18 cellular contexts compared by ENCODE assay signal in genomic region chr9:129655142-129655541, GRCh38. TPM values are rescaled to one million over a fixed set of nuclear protein-coding genes. Genes with fewer than 3 reads are reported as not detected.
DNase-seq lines count a peak whose midpoint lies in the region; ATAC-seq and TF ChIP-seq lines count a peak whose summit lies in the region.
"Had no signal": no experiment of that assay in that cellular context is flagged by ENCODE, and none has a peak within 500 bp of the region (broad histone marks: within the 10 kb centered on the region; RNA-seq: fewer than 3 reads in every experiment).

No MANE protein-coding gene starts in this region.

- intact Hi-C loops in Right ventricle myocardium inferior (cut with DNase I): no loop called here
- intact Hi-C loops in cardiac septum (cut with DNase I): no loop called here

- no peak overlapping the region for H3K27ac ChIP-seq in brain microvascular endothelial cell
- H3K27ac ChIP-seq: 22Rv1 had no signal

- peaks cover 11% of the 10 kb centered on the region for H3K4me1 Mint-ChIP-seq in neural crest cell
- H3K4me1 Mint-ChIP-seq: IgD-negative memory B cell had no signal

- no peaks in the 10 kb centered on the region for H3K36me3 ChIP-seq in brain microvascular endothelial cell (replicated peaks)

- H3K27ac Mint-ChIP-seq in neural crest cell (ENCODE audit: unreplicated experiment): peak overlapping the region; percentile 50
- H3K27ac Mint-ChIP-seq: CD8-positive, alpha-beta T cell; H9 had no signal

- no peak overlapping the region for H3K4me3 Mint-ChIP-seq in neural crest cell
- H3K4me3 Mint-ChIP-seq: CD8-positive, alpha-beta T cell; H9; IgD-negative memory B cell had no signal

- no peaks in the 10 kb centered on the region for H3K27me3 Mint-ChIP-seq in neural crest cell (ENCODE audit: low read depth)
- H3K27me3 Mint-ChIP-seq: IgD-negative memory B cell had no signal

- in situ Hi-C loops in brain microvascular endothelial cell (cut with HindIII; ENCODE audit: low pct_ligation_motif_present, low sequenced_read_pairs): no loop called here

- ATAC-seq in Right ventricle myocardium inferior: no peak
- no peak for ATAC-seq in HG03439 (IDR thresholded peaks at IDR 0.05; ENCODE audit: unreplicated experiment)
- ATAC-seq: A549; CD8-positive, alpha-beta T cell had no signal

- peak; percentile 42 for DNase-seq in Right ventricle myocardium inferior (ENCODE audit: missing footprints)
- no peak for DNase-seq in cardiac septum (ENCODE audit: low spot score)
- peak; percentile 37 for DNase-seq in kidney tubule cell (ENCODE audit: low spot score)
- no peak for DNase-seq in neural crest cell (ENCODE audit: low read depth, low spot score)
- no peak for DNase-seq in activated CD4-positive, alpha-beta T cell treated with anti-CD3 and anti-CD28 coated beads for 1 hour
- DNase-seq in brain microvascular endothelial cell: no peak
- DNase-seq in SIG-M5 treated with dmso at 0.1 percent for 504 hours (lab: John Stamatoyannopoulos, UW; ENCODE audit: unreplicated experiment): no peak
- DNase-seq: AML-193; Calu3; CD8-positive, alpha-beta T cell; DMS 273 treated with DMSO at 0.1 percent for 48 hours; DMS53; H9 had no signal

- no peaks in the 10 kb centered on the region for H3K36me3 Mint-ChIP-seq in neural crest cell (ENCODE audit: low read depth)
- H3K36me3 Mint-ChIP-seq: CD8-positive, alpha-beta T cell; IgD-negative memory B cell had no signal

- no peaks in the 10 kb centered on the region for H3K27me3 ChIP-seq in brain microvascular endothelial cell (replicated peaks)

- TF ChIP-seq CTCF in neural crest cell (conservative IDR thresholded peaks at IDR 0.05) (no peak), brain microvascular endothelial cell (IDR thresholded peaks at IDR 0.05; ENCODE audit: low read depth, low read length, missing control alignments) (no peak)

- no peak overlapping the region for H3K4me3 ChIP-seq in brain microvascular endothelial cell (ENCODE audit: low read depth, low read length)
- H3K4me3 ChIP-seq: A549 had no signal

- no peaks in the 10 kb centered on the region for H3K9me3 Mint-ChIP-seq in neural crest cell
- H3K9me3 Mint-ChIP-seq: CD8-positive, alpha-beta T cell; H9; IgD-negative memory B cell had no signal

RNA-seq across cellular contexts. Expression of gene PRRX2, which starts 10.3 kb away (rescaled TPM):
- total RNA-seq in Right ventricle myocardium inferior (0.54 TPM), cardiac septum (4.4 TPM), neural crest cell (0.65 and 0.68 TPM in 2 replicates)
- total RNA-seq: Calu3; CD8-positive, alpha-beta T cell had no signal

RNA-seq across cellular contexts. Expression of gene ASB6, which starts 13.2 kb away (rescaled TPM):
- total RNA-seq in Right ventricle myocardium inferior (9.3 TPM), cardiac septum (10.2 TPM), neural crest cell (20.9 and 21.9 TPM in 2 replicates)

RNA-seq across cellular contexts. Expression of gene NTMT1, which starts 29.2 kb away (rescaled TPM):
- total RNA-seq in Right ventricle myocardium inferior: 72.1 TPM
- 49.5 TPM for total RNA-seq in cardiac septum
- total RNA-seq in neural crest cell: 50.9 and 51.8 TPM in 2 replicates

RNA-seq across cellular contexts. Expression of gene C9orf50, which starts 34.2 kb away (rescaled TPM):
- total RNA-seq in Right ventricle myocardium inferior (not detected), cardiac septum (0.22 TPM), neural crest cell (0.26 and 0.27 TPM in 2 replicates)
- total RNA-seq: Calu3, H1, H9 had no signal

Comparison
In these comparisons a context has a peak if more than half of its experiments do, and no peak if none do; other contexts are left out.
1. DNase-seq: peak in Right ventricle myocardium inferior (single experiment) and kidney tubule cell (single experiment); none in cardiac septum (single experiment), neural crest cell (single experiment), activated CD4-positive, alpha-beta T cell treated with anti-CD3 and anti-CD28 coated beads for 1 hour (single experiment), brain microvascular endothelial cell (single experiment) and SIG-M5 treated with dmso at 0.1 percent for 504 hours (single experiment).